ENCODE assay signal across 8 cellular contexts in genomic region chr12:55831407-55831880, GRCh38. TPM values are rescaled to one million over a fixed set of nuclear protein-coding genes. Genes with fewer than 3 reads are reported as not detected.
DNase-seq lines count a peak whose midpoint lies in the region; ATAC-seq and TF ChIP-seq lines count a peak whose summit lies in the region.

No MANE protein-coding gene starts in this region.

- H4K20me1 ChIP-seq in fibroblast of lung (ENCODE audit: control insufficient read depth, extremely low read depth, insufficient read depth, low read length): no peaks in the 10 kb centered on the region

- peaks cover 27% of the 10 kb centered on the region for H3K36me3 Mint-ChIP-seq in CD8-positive, alpha-beta T cell

- peaks cover 37% of the 10 kb centered on the region for H3K4me1 ChIP-seq in CD8-positive, alpha-beta T cell (ENCODE audit: insufficient read depth, low read length)
- peaks cover 10% of the 10 kb centered on the region for H3K4me1 ChIP-seq in fibroblast of lung (ENCODE audit: control insufficient read depth, extremely low read depth, insufficient read depth, low read length)
- peaks cover 13% of the 10 kb centered on the region for H3K4me1 ChIP-seq in ovary (ENCODE audit: insufficient read depth)

- no peaks in the 10 kb centered on the region for H3K9me3 ChIP-seq in CD8-positive, alpha-beta T cell (ENCODE audit: low read length)
- no peaks in the 10 kb centered on the region for H3K9me3 ChIP-seq in SK-N-MC (ENCODE audit: low read depth, low read length)
- no peaks in the 10 kb centered on the region for H3K9me3 ChIP-seq in fibroblast of lung (ENCODE audit: control insufficient read depth, insufficient read depth, low read depth, low read length)
- H3K9me3 ChIP-seq in ovary: no peaks in the 10 kb centered on the region

- H2AFZ ChIP-seq in fibroblast of lung (ENCODE audit: low read length): peak overlapping the region; percentile 9

- H3K4me3 Mint-ChIP-seq in CD8-positive, alpha-beta T cell: peak overlapping the region; percentile 99

- POLR2A ChIA-PET in CD8-positive, alpha-beta T cell (lab: Charles Lee): interaction anchor here (1.3 to 5.8 kb wide), 7 partner anchors 13 to 142 kb away, joined by 3 to 115 read pairs (median 37); partner anchors contain the start of genes DGKA, ORMDL2, PYM1 and RAB5B

- H3K9ac ChIP-seq in SK-N-MC (ENCODE audit: insufficient read length): peak overlapping the region; percentile 83
- H3K9ac ChIP-seq in fibroblast of lung (ENCODE audit: insufficient read depth, low read length): peak overlapping the region; percentile 83

- peak overlapping the region; percentile 95 for H3K27ac Mint-ChIP-seq in CD8-positive, alpha-beta T cell

- WGBS in ovary, 3 donors: 7 to 13% (median 13%) methylated on average over 1 of the region's 1 CpG

- peak overlapping the region; percentile 79 for H3K27ac ChIP-seq in CD8-positive, alpha-beta T cell (ENCODE audit: low read depth, low read length)
- H3K27ac ChIP-seq in SK-N-MC: peak overlapping the region; percentile 42; the same call in 1 of the 2 replicates
- peak overlapping the region; percentile 91 for H3K27ac ChIP-seq in fibroblast of lung (ENCODE audit: insufficient read depth, low read length)
- H3K27ac ChIP-seq in ovary: peak overlapping the region; percentile 86 to 89

- no peak for ATAC-seq in CD8-positive, alpha-beta T cell
- no peak for ATAC-seq in HG03139 (IDR thresholded peaks at IDR 0.05; ENCODE audit: unreplicated experiment)

- TF ChIP-seq EP300 in ovary (IDR thresholded peaks at IDR 0.05): no peak

- no peaks in the 10 kb centered on the region for H3K27me3 Mint-ChIP-seq in CD8-positive, alpha-beta T cell (ENCODE audit: low read depth)

- no peak for DNase-seq in CD8-positive, alpha-beta T cell
- DNase-seq in SK-N-MC (ENCODE audit: low read depth, low spot score) (no peak), fibroblast of lung (ENCODE audit: low read depth in 2 of 2) (peak in 1 of 2 donors; percentile 31), ovary (peak in 1 of 5 donors; percentile 57), KG1 (lab: John Stamatoyannopoulos, UW) (no peak), NOMO-1 (lab: John Stamatoyannopoulos, UW; ENCODE audit: unreplicated experiment in 2 of 2) (no peak), NCI-H345 (lab: John Stamatoyannopoulos, UW) (no peak)

- peak overlapping the region; percentile 65 for H3K4me3 ChIP-seq in CD8-positive, alpha-beta T cell (ENCODE audit: low read depth, low read length)
- H3K4me3 ChIP-seq in SK-N-MC (peak overlapping the region; percentile 91), fibroblast of lung (replicated peaks in 1 of 4; ENCODE audit: control extremely low read depth in 1 of 4, insufficient read depth in 1 of 4, low read depth in 3 of 4, low read length in 4 of 4) (peak overlapping the region; percentile 91 to 97 (median 95)), ovary (peak overlapping the region; percentile 72)

- CTCF ChIA-PET in CD8-positive, alpha-beta T cell (lab: Charles Lee): interaction anchor here (1.6 to 5.1 kb wide), 5 partner anchors 12 to 209 kb away, joined by 3 to 42 read pairs (median 8); partner anchors contain the start of genes ORMDL2 and SARNP

- H3K27me3 ChIP-seq in CD8-positive, alpha-beta T cell (ENCODE audit: insufficient read depth, low read length): no peaks in the 10 kb centered on the region
- no peaks in the 10 kb centered on the region for H3K27me3 ChIP-seq in fibroblast of lung (ENCODE audit: control insufficient read depth, insufficient read depth, low read length)
- H3K27me3 ChIP-seq in ovary: no peaks in the 10 kb centered on the region

- intact Hi-C loops in CD8-positive, alpha-beta T cell (cut with DNase I, micrococcal nuclease): no loop called here
- intact Hi-C loops in ovary (cut with DNase I): loop anchor here in 1 of 4 donors (5.0 kb wide), 1 partner anchor 96 kb away; the partner anchor contains the start of gene PYM1

- TF ChIP-seq POLR2A in ovary (IDR thresholded peaks at IDR 0.05): peak; percentile 32

- peak overlapping the region; percentile 99 for H3K4me2 ChIP-seq in fibroblast of lung (ENCODE audit: extremely low read depth, insufficient read depth, low read length)

- no peaks in the 10 kb centered on the region for H3K36me3 ChIP-seq in CD8-positive, alpha-beta T cell (ENCODE audit: insufficient read depth, low read length)
- H3K36me3 ChIP-seq in SK-N-MC (ENCODE audit: insufficient read depth, low read length) (peaks cover 11% of the 10 kb centered on the region; the same call in 1 of the 2 replicates), fibroblast of lung (ENCODE audit: control insufficient read depth, insufficient read depth, low read length) (peaks cover 6% of the 10 kb centered on the region), ovary (no peaks in the 10 kb centered on the region)

- no peak for TF ChIP-seq CTCF in CD8-positive, alpha-beta T cell (IDR thresholded peaks at IDR 0.05)
- no peak for TF ChIP-seq CTCF in fibroblast of lung (conservative IDR thresholded peaks at IDR 0.05 in 1 of 2, IDR thresholded peaks at IDR 0.05 in 1 of 2; ENCODE audit: low read depth in 1 of 2, low read length in 2 of 2)
- no peak for TF ChIP-seq CTCF in ovary (IDR thresholded peaks at IDR 0.05)

- H3K79me2 ChIP-seq in fibroblast of lung (ENCODE audit: control insufficient read depth, insufficient read depth, low read length): peaks cover 25% of the 10 kb centered on the region

- H3K9me3 Mint-ChIP-seq in CD8-positive, alpha-beta T cell: no peaks in the 10 kb centered on the region

- H3K4me1 Mint-ChIP-seq in CD8-positive, alpha-beta T cell (ENCODE audit: low read depth): peaks cover 48% of the 10 kb centered on the region

RNA-seq across cellular contexts. Expression of gene DNAJC14, which starts 2.1 kb away (rescaled TPM):
- 10 to 100 TPM; 22.3 to 24.0 TPM for total RNA-seq in CD8-positive, alpha-beta T cell
- 56.0 and 66.7 TPM in 2 replicates for total RNA-seq in fibroblast of lung
- polyA plus RNA-seq in fibroblast of lung: 11.5 and 12.2 TPM in 2 replicates
- 23.9 and 25.1 TPM in 2 replicates for polyA plus RNA-seq in fibroblast of lung (2012)
- polyA minus RNA-seq in fibroblast of lung (ENCODE audit: low replicate concordance): 41.8 and 55.5 TPM in 2 replicates
- total RNA-seq in ovary: 10 to 100 TPM; 15.7 to 32.8 (median 23.0) TPM
- 10 to 100 TPM; 19.3 to 26.8 TPM for polyA plus RNA-seq in ovary

RNA-seq across cellular contexts. Expression of gene MMP19, which starts 11.3 kb away (rescaled TPM):
- not detected for total RNA-seq in CD8-positive, alpha-beta T cell
- total RNA-seq in fibroblast of lung (3.3 and 7.1 TPM in 2 replicates), ovary (10 to 100 TPM in 6 of 7 donors, 1 to 10 TPM in 1; 3.6 to 42.7 (median 23.3) TPM)
- polyA plus RNA-seq in fibroblast of lung (18.3 and 21.8 TPM in 2 replicates), ovary (10 to 100 TPM; 11.3 to 23.3 TPM)
- 16.5 and 17.7 TPM in 2 replicates for polyA plus RNA-seq in fibroblast of lung (2012)
- polyA minus RNA-seq in fibroblast of lung (ENCODE audit: low replicate concordance): 10.8 and 18.7 TPM in 2 replicates

RNA-seq across cellular contexts. Expression of gene ORMDL2, which starts 13.6 kb away (rescaled TPM):
- total RNA-seq in CD8-positive, alpha-beta T cell: 10 to 100 TPM; 13.2 to 15.1 TPM
- total RNA-seq in fibroblast of lung: 15.7 and 26.9 TPM in 2 replicates
- polyA plus RNA-seq in fibroblast of lung: 54.5 and 60.6 TPM in 2 replicates
- 77.1 and 86.5 TPM in 2 replicates for polyA plus RNA-seq in fibroblast of lung (2012)
- 126 and 177 TPM in 2 replicates for polyA minus RNA-seq in fibroblast of lung (ENCODE audit: low replicate concordance)
- 10 to 100 TPM in 6 of 7 donors, 1 to 10 TPM in 1; 8.6 to 38.9 (median 20.8) TPM for total RNA-seq in ovary
- polyA plus RNA-seq in ovary: 10 to 100 TPM; 15.7 to 35.5 TPM

RNA-seq across cellular contexts. Expression of gene SARNP, which starts 13.9 kb away (rescaled TPM):
- total RNA-seq in CD8-positive, alpha-beta T cell: 10 to 100 TPM; 48.0 to 50.3 TPM
- total RNA-seq in fibroblast of lung (83.0 and 88.5 TPM in 2 replicates), ovary (10 to 100 TPM; 48.0 to 60.8 (median 58.6) TPM)
- polyA plus RNA-seq in fibroblast of lung (172 and 183 TPM in 2 replicates), ovary (10 to 100 TPM; 71.6 to 89.3 TPM)
- polyA plus RNA-seq in fibroblast of lung (2012): 129 and 130 TPM in 2 replicates
- polyA minus RNA-seq in fibroblast of lung (ENCODE audit: low replicate concordance): 4.5 and 10.6 TPM in 2 replicates
